In the genomic region with DNA sequence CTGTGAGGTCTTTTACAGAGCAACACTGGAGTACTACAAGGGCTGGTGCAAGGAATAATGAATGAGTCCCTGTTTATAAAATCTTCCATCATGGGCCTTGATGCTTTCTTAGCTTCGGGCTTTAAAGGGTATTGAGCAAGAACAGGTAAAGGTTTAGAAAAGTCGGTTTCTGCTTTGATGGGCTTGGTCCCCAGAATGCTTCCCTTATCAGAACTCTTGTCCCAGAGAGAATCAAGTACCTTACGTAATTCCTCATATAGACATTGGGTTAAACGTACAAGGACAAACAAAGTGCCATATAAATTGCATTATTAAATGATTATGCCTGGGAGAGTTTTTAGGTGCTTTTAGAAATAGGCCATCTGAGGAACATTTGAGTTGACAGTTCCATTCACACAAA, we compare ENCODE assay signal across 20 cellular contexts. TPM values are rescaled to one million over a fixed set of nuclear protein-coding genes. Genes with fewer than 3 reads are reported as not detected.
DNase-seq lines count a peak whose midpoint lies in the region; ATAC-seq and TF ChIP-seq lines count a peak whose summit lies in the region.
"Had no signal": no experiment of that assay in that cellular context is flagged by ENCODE, and none has a peak within 500 bp of the region (broad histone marks: within the 10 kb centered on the region; RNA-seq: fewer than 3 reads in every experiment).

No MANE protein-coding gene starts in this region.

- no peaks in the 10 kb centered on the region for H3K9me3 ChIP-seq in left ventricle myocardium inferior (replicated peaks)
- H3K9me3 ChIP-seq in heart right ventricle: no peaks in the 10 kb centered on the region
- no peaks in the 10 kb centered on the region for H3K9me3 ChIP-seq in lower lobe of right lung
- H3K9me3 ChIP-seq in upper lobe of left lung: no peaks in the 10 kb centered on the region
- H3K9me3 ChIP-seq in A673 (ENCODE audit: low read depth, low read length, poor library complexity, severe bottlenecking): no peaks in the 10 kb centered on the region
- H3K9me3 ChIP-seq: BE2C; BLaER1 treated with 17β-estradiol and CSF1 and Interleukin-3, amounts not matched to agents 10 nM and 100 nM; HAP-1 had no signal

- TF ChIP-seq POLR2A in upper lobe of left lung (IDR thresholded peaks at IDR 0.05): no peak

- 65 to 69% methylated on average over 4 of the region's 4 CpGs for WGBS in heart right ventricle, 2 donors
- 67 to 69% methylated on average over 4 of the region's 4 CpGs for WGBS in upper lobe of left lung, 2 donors

- POLR2A ChIA-PET in A673 (lab: Charles Lee; ENCODE audit: low non-redundant PET): no interaction called here

- no peaks in the 10 kb centered on the region for H3K36me3 ChIP-seq in left ventricle myocardium inferior
- no peaks in the 10 kb centered on the region for H3K36me3 ChIP-seq in heart right ventricle
- H3K36me3 ChIP-seq in lower lobe of right lung: no peaks in the 10 kb centered on the region
- no peaks in the 10 kb centered on the region for H3K36me3 ChIP-seq in upper lobe of left lung
- H3K36me3 ChIP-seq in A673 (ENCODE audit: insufficient read depth, low read length, poor library complexity, severe bottlenecking): no peaks in the 10 kb centered on the region
- H3K36me3 ChIP-seq: BE2C; BLaER1 treated with 17β-estradiol and CSF1 and Interleukin-3, amounts not matched to agents 10 nM and 100 nM; HAP-1 had no signal

- H3K4me1 ChIP-seq in left ventricle myocardium inferior (peaks cover 29% of the 10 kb centered on the region), heart right ventricle (peaks cover 0 to 15% (median 3%) of the 10 kb centered on the region in 9 donors), lower lobe of right lung (peaks cover 14% of the 10 kb centered on the region), upper lobe of left lung (peaks cover 0 to 13% (median 4%) of the 10 kb centered on the region in 4 donors), A673 (ENCODE audit: insufficient read depth, low read length, poor library complexity, severe bottlenecking) (no peaks in the 10 kb centered on the region)
- H3K4me1 ChIP-seq: BE2C, HAP-1 had no signal

- in situ Hi-C loops in GM13976 (cut with MboI; ENCODE audit: low sequenced_read_pairs, unreplicated experiment): no loop called here

- BruUV-seq in A673 (replicated peaks; lab: Mats Ljungman, UMichigan): no TSS peak

- CTCF ChIA-PET in A673 (lab: Charles Lee): no interaction called here

- H3K4me3 ChIP-seq in left ventricle myocardium inferior (no peak overlapping the region), heart right ventricle (no peak overlapping the region), lower lobe of right lung (no peak overlapping the region), upper lobe of left lung (no peak overlapping the region), A673 (ENCODE audit: low read depth, low read length, poor library complexity, severe bottlenecking) (no peak overlapping the region)
- H3K4me3 ChIP-seq: BLaER1 treated with 17β-estradiol and CSF1 and Interleukin-3, amounts not matched to agents 10 nM and 100 nM; GM12878; HAP-1 had no signal

- TF ChIP-seq CTCF in left ventricle myocardium inferior (IDR thresholded peaks at IDR 0.05; ENCODE audit: borderline replicate concordance) (no peak), heart right ventricle (IDR thresholded peaks at IDR 0.05) (no peak), lower lobe of right lung (IDR thresholded peaks at IDR 0.05) (no peak), upper lobe of left lung (IDR thresholded peaks at IDR 0.05) (no peak), GM13976 (IDR thresholded peaks at IDR 0.05; ENCODE audit: borderline replicate concordance, control extremely low read depth, extremely low read depth, insufficient read depth, missing control alignments) (no peak), A673 (conservative IDR thresholded peaks at IDR 0.05; ENCODE audit: low read depth, low read length) (no peak)

- no peak for ATAC-seq in heart right ventricle
- peak; percentile 79 to 91 for ATAC-seq in lower lobe of right lung
- peak; percentile 34 to 58 for ATAC-seq in upper lobe of left lung (ENCODE audit: low FRiP score in 2 of 2)
- ATAC-seq: GM12878 had no signal

- peak overlapping the region; percentile 34 for H3K27ac ChIP-seq in left ventricle myocardium inferior (replicated peaks)
- no peak overlapping the region for H3K27ac ChIP-seq in heart right ventricle
- peak overlapping the region; percentile 78 for H3K27ac ChIP-seq in lower lobe of right lung
- H3K27ac ChIP-seq in upper lobe of left lung: peak overlapping the region; percentile 39 to 80 (median 74)
- H3K27ac ChIP-seq in A673 (ENCODE audit: low read depth, low read length, poor library complexity, severe bottlenecking): no peak overlapping the region
- H3K27ac ChIP-seq: 22Rv1; BLaER1 treated with 17β-estradiol and CSF1 and Interleukin-3, amounts not matched to agents 10 nM and 100 nM had no signal

- H3K27me3 ChIP-seq in left ventricle myocardium inferior (ENCODE audit: low read depth) (no peaks in the 10 kb centered on the region), heart right ventricle (no peaks in the 10 kb centered on the region), lower lobe of right lung (ENCODE audit: low read depth) (no peaks in the 10 kb centered on the region), upper lobe of left lung (no peaks in the 10 kb centered on the region), A673 (replicated peaks; ENCODE audit: insufficient read depth, low read depth, low read length, poor library complexity) (peaks cover 15% of the 10 kb centered on the region)
- H3K27me3 ChIP-seq: BE2C; BLaER1 treated with 17β-estradiol and CSF1 and Interleukin-3, amounts not matched to agents 10 nM and 100 nM had no signal

- intact Hi-C loops in left ventricle myocardium inferior (cut with micrococcal nuclease) (no loop called here), heart right ventricle (cut with DNase I) (no loop called here), lower lobe of right lung (cut with DNase I) (no loop called here), A673 (cut with micrococcal nuclease; ENCODE audit: unreplicated experiment) (no loop called here)

- TF ChIP-seq EP300 in upper lobe of left lung (IDR thresholded peaks at IDR 0.05): peak in 1 of 4 donors; percentile 59

- no peak for DNase-seq in left ventricle myocardium inferior
- no peak for DNase-seq in heart right ventricle
- DNase-seq in lower lobe of right lung: no peak
- no peak for DNase-seq in upper lobe of left lung
- no peak for DNase-seq in GM13976 (ENCODE audit: low spot score)
- no peak for DNase-seq in A673 (ENCODE audit: low spot score)
- DNase-seq in NCI-H1436 (lab: John Stamatoyannopoulos, UW): no peak
- DNase-seq: ACHN; BE2C; CD4-positive, alpha-beta T cell; CD8-positive, alpha-beta memory T cell; DMS 273 treated with DMSO at 0.1 percent for 48 hours; DMS79; GDM1; GOT3; HFFc6 had no signal

RNA-seq across cellular contexts. Expression of a gene that starts 24.5 kb away (rescaled TPM):
- total RNA-seq in left ventricle myocardium inferior: 42.8 TPM
- 10 to 100 TPM; 26.3 to 83.1 (median 31.6) TPM for total RNA-seq in heart right ventricle
- polyA plus RNA-seq in heart right ventricle: 10 to 100 TPM in 1 of 2 donors, 1 to 10 TPM in 1; 9.6 to 25.3 TPM
- 50.7 TPM for total RNA-seq in lower lobe of right lung
- total RNA-seq in upper lobe of left lung: 100 to 1,000 TPM in 2 of 6 donors, 10 to 100 TPM in 4; 34.6 to 135 (median 61.8) TPM
- 38.1 and 41.2 TPM in 2 replicates for total RNA-seq in A673 (2021)

Comparison
In these comparisons a context has a peak if more than half of its experiments do, and no peak if none do; other contexts are left out.
1. H3K27ac ChIP-seq: peak in left ventricle myocardium inferior (single experiment), lower lobe of right lung (single experiment) and upper lobe of left lung (4 of 4); none in heart right ventricle (0 of 10) and A673 (single experiment).
2. ATAC-seq: peak in lower lobe of right lung (2 of 2) and upper lobe of left lung (2 of 2); none in heart right ventricle (0 of 8).